In the genomic region with DNA sequence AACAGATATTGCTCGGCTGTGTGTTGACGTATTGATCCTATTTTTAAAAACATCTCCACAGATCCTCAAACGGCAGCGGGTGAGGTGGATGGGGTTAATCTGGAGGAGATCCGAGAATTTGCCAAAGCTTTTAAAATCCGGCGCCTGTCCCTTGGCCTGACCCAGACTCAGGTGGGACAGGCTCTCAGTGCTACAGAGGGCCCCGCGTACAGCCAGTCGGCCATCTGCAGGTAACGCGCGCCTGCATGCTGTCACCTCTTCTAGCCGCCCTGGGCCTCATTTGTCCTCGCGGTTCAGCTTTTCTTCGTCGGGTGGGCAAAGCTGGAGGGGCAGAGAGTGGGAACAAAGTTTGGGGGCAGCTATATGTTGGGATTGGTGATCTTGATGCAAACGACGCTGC, we compare ENCODE assay signal across 19 cellular contexts.
A peak's percentile ranks its signal among the peaks of the same experiment; 100 is the strongest.
DNase-seq lines count a peak whose midpoint lies in the region; ATAC-seq, FAIRE-seq and TF ChIP-seq lines count a peak whose summit lies in the region.
"Had no signal": no experiment of that assay in that cellular context is flagged by ENCODE, and none has a peak within 500 bp of the region (broad histone marks: within the 10 kb centered on the region; RNA-seq: fewer than 3 reads in every experiment).

No MANE protein-coding gene starts in this region.

- H3K9me3 ChIP-seq in K562 (replicated peaks; ENCODE audit: control insufficient read depth, insufficient read depth, low read depth, low read length) (no peaks in the 10 kb centered on the region), esophagus muscularis mucosa (no peaks in the 10 kb centered on the region), neuronal stem cell (replicated peaks in 1 of 2; ENCODE audit: control insufficient read depth in 2 of 2, insufficient read depth in 1 of 2, low read depth in 1 of 2, low read length in 2 of 2) (no peaks in the 10 kb centered on the region)
- H3K9me3 ChIP-seq: HAP-1 had no signal

- no peak for TF ChIP-seq RAD21 in K562 (CRISPR knock-in tag; conservative IDR thresholded peaks at IDR 0.05 in 1 of 2, IDR thresholded peaks at IDR 0.05 in 1 of 2)

- no peak overlapping the region for H4K91ac ChIP-seq in neuronal stem cell (ENCODE audit: low read depth, low read length, poor library complexity)

- BruUV-seq in K562 (replicated peaks; lab: Mats Ljungman, UMichigan), result no TSS peak

- no peak for DNase-seq in K562 (ENCODE audit: extremely low read depth in 1 of 4, low spot score in 3 of 4)
- DNase-seq in esophagus muscularis mucosa (ENCODE audit: extremely low spot score), result peak; percentile 90
- DNase-seq in neuronal stem cell (ENCODE audit: low spot score), result no peak
- DNase-seq in NCI-H2227 treated with DMSO at 0.1 percent for 48 hours (lab: John Stamatoyannopoulos, UW), result no peak
- no peak for DNase-seq in glutamatergic neuron
- DNase-seq: C1 segment of cervical spinal cord; Calu3; CD4-positive, alpha-beta memory T cell; COR-L47; DMS53; DMS79 treated with DMSO at 0.1 percent for 48 hours; GF-D8; GM23248; HFFc6 had no signal

- peak overlapping the region; percentile 58 for H3K18ac ChIP-seq in neuronal stem cell (ENCODE audit: low read length)

- H2BK120ac ChIP-seq in neuronal stem cell (ENCODE audit: low read depth, low read length), result no peak overlapping the region

- no peak for TF ChIP-seq EP300 in K562 (IDR thresholded peaks at IDR 0.05; ENCODE audit: low read length)
- TF ChIP-seq EP300 in esophagus muscularis mucosa (IDR thresholded peaks at IDR 0.05), result no peak

- H3K27ac Mint-ChIP-seq in glutamatergic neuron (ENCODE audit: unreplicated experiment), result no peak overlapping the region
- H3K27ac Mint-ChIP-seq: CD4-positive, alpha-beta memory T cell; HFFc6 had no signal

- H3K4me3 Mint-ChIP-seq in glutamatergic neuron (ENCODE audit: unreplicated experiment), result no peak overlapping the region
- H3K4me3 Mint-ChIP-seq: CD4-positive, alpha-beta memory T cell; HFFc6 had no signal

- H3K36me3 ChIP-seq in K562 (ENCODE audit: control insufficient read depth, insufficient read depth, low read length) (no peaks in the 10 kb centered on the region), esophagus muscularis mucosa (no peaks in the 10 kb centered on the region), neuronal stem cell (replicated peaks in 1 of 2; ENCODE audit: control insufficient read depth in 2 of 2, insufficient read depth in 2 of 2, low read length in 2 of 2) (no peaks in the 10 kb centered on the region)
- H3K36me3 ChIP-seq: HAP-1 had no signal

- H3K4me3 ChIP-seq in K562 (no peak overlapping the region), esophagus muscularis mucosa (no peak overlapping the region), neuronal stem cell (ENCODE audit: low read length in 2 of 2) (no peak overlapping the region)
- H3K4me3 ChIP-seq: GM23248, HAP-1 had no signal

- in situ Hi-C loops in K562 (cut with MboI), result loop anchor here (10.0 kb wide), 1 partner anchor 656 kb away; no protein-coding TSS in a partner anchor

- no peaks in the 10 kb centered on the region for H4K20me1 ChIP-seq in K562 (replicated peaks; ENCODE audit: control insufficient read depth, insufficient read depth, low read length)

- FAIRE-seq in K562 (lab: Jason Lieb, UNC), result no peak
- FAIRE-seq: GM12891, GM18507, H54 had no signal

- intact Hi-C loops in K562 (cut with micrococcal nuclease) (no loop called here), esophagus muscularis mucosa (cut with DNase I) (no loop called here)

- no peak overlapping the region for H2AK5ac ChIP-seq in neuronal stem cell (ENCODE audit: low read depth, low read length)

- no peak overlapping the region for H4K8ac ChIP-seq in neuronal stem cell (ENCODE audit: low read depth, low read length)

- H3K4me1 ChIP-seq in K562 (replicated peaks in 1 of 2; ENCODE audit: control insufficient read depth in 2 of 2, insufficient read depth in 2 of 2, low read length in 2 of 2), result peaks cover 4 to 25% of the 10 kb centered on the region in 2 experiments
- peaks cover 0 to 8% (median 3%) of the 10 kb centered on the region in 4 donors for H3K4me1 ChIP-seq in esophagus muscularis mucosa
- peaks cover 5 to 9% of the 10 kb centered on the region in 2 donors for H3K4me1 ChIP-seq in neuronal stem cell (ENCODE audit: control insufficient read depth in 2 of 2, insufficient read depth in 1 of 2, low read depth in 1 of 2, low read length in 2 of 2)

- no peak overlapping the region for H2BK5ac ChIP-seq in neuronal stem cell (ENCODE audit: low read length)

- no peak overlapping the region for H3K23ac ChIP-seq in neuronal stem cell (ENCODE audit: low read depth, low read length, poor library complexity)

- TF ChIP-seq CTCF in K562 (IDR thresholded peaks at IDR 0.05 in 2 of 3, conservative IDR thresholded peaks at IDR 0.05 in 1 of 3; ENCODE audit: insufficient read depth in 2 of 3, low read depth in 1 of 3, low read length in 3 of 3), result no peak
- no peak for TF ChIP-seq CTCF in esophagus muscularis mucosa (IDR thresholded peaks at IDR 0.05)
- no peak for TF ChIP-seq CTCF in glutamatergic neuron (IDR thresholded peaks at IDR 0.05; ENCODE audit: partially characterized antibody, unreplicated experiment)

- peak overlapping the region; percentile 37 for H2AFZ ChIP-seq in K562 (ENCODE audit: low read depth, low read length)
- no peak overlapping the region for H2AFZ ChIP-seq in neuronal stem cell (ENCODE audit: low read length)
- H2AFZ ChIP-seq: GM23248 had no signal

- H3K9ac ChIP-seq in K562 (ENCODE audit: insufficient read depth in 1 of 2, low read depth in 2 of 2, low read length in 2 of 2), result no peak overlapping the region
- no peak overlapping the region for H3K9ac ChIP-seq in neuronal stem cell (ENCODE audit: low read depth, low read length, poor library complexity)
- H3K9ac ChIP-seq: GM23248 had no signal

- H3K27me3 ChIP-seq in K562 (ENCODE audit: control insufficient read depth in 2 of 2, insufficient read depth in 2 of 2, low read length in 2 of 2), result peaks cover 5 to 7% of the 10 kb centered on the region in 2 experiments; a peak in 2 of 5 replicates
- H3K27me3 ChIP-seq in esophagus muscularis mucosa, result no peaks in the 10 kb centered on the region
- H3K27me3 ChIP-seq in neuronal stem cell (ENCODE audit: control insufficient read depth in 3 of 3, insufficient read depth in 3 of 3, low read depth in 1 of 3, low read length in 3 of 3), result no peaks in the 10 kb centered on the region

- no peak overlapping the region for H3K4ac ChIP-seq in neuronal stem cell (ENCODE audit: low read length)

- H2BK15ac ChIP-seq in neuronal stem cell (ENCODE audit: low read length), result peak overlapping the region; percentile 41

- H3K27ac ChIP-seq in K562 (ENCODE audit: extremely low read depth, low read depth, low read length) (no peak overlapping the region), esophagus muscularis mucosa (replicated peaks in 1 of 4) (no peak overlapping the region), neuronal stem cell (replicated peaks; ENCODE audit: low read length) (no peak overlapping the region)
- H3K27ac ChIP-seq: GM23248 had no signal

- H3K79me2 ChIP-seq in K562 (ENCODE audit: control insufficient read depth, insufficient read depth, low read length), result no peaks in the 10 kb centered on the region

- H3K4me2 ChIP-seq in K562 (ENCODE audit: insufficient read depth, low read length), result no peak overlapping the region
- no peak overlapping the region for H3K4me2 ChIP-seq in neuronal stem cell (ENCODE audit: insufficient read depth, low read length, poor library complexity, severe bottlenecking)

- H3K14ac ChIP-seq in neuronal stem cell (ENCODE audit: low read length), result no peak overlapping the region

- H3K36me3 Mint-ChIP-seq in glutamatergic neuron (ENCODE audit: unreplicated experiment), result no peaks in the 10 kb centered on the region
- H3K36me3 Mint-ChIP-seq: CD4-positive, alpha-beta memory T cell had no signal

- no peaks in the 10 kb centered on the region for H3K9me1 ChIP-seq in K562 (ENCODE audit: control insufficient read depth, insufficient read depth, low read length)

- no peaks in the 10 kb centered on the region for H3K9me3 Mint-ChIP-seq in glutamatergic neuron (ENCODE audit: unreplicated experiment)
- H3K9me3 Mint-ChIP-seq: CD4-positive, alpha-beta memory T cell; HFFc6 had no signal

- no peaks in the 10 kb centered on the region for H3K79me1 ChIP-seq in neuronal stem cell (ENCODE audit: low read depth, low read length)

- no peaks in the 10 kb centered on the region for H3K27me3 Mint-ChIP-seq in glutamatergic neuron (ENCODE audit: unreplicated experiment)

- CTCF ChIA-PET in K562 (lab: Yijun Ruan, JAX; ENCODE audit: low intra/inter-chr PET ratio), result interaction anchor here (0.6 kb wide), 1 partner anchor 57 kb away, joined by 3 read pairs; no protein-coding TSS in a partner anchor

- WGBS in K562 (ENCODE audit: insufficient coverage, low coverage, missing lambda C conversion rate), result 65% methylated on average over 18 of the region's 20 CpGs
- WGBS in esophagus muscularis mucosa, result 96% methylated on average over 20 of the region's 20 CpGs
- WGBS in neuronal stem cell (ENCODE audit: extremely low coverage in 2 of 2, insufficient read length in 2 of 2, insufficient replicate concordance in 1 of 2), 2 donors, result no CpG with 5 or more reads among the region's 20 CpGs

- POLR2A ChIA-PET in K562 (lab: Yijun Ruan, JAX), result interaction anchor here (0.7 to 1.1 kb wide), 2 partner anchors 14 to 16 kb away, joined by 3 to 4 read pairs; no protein-coding TSS in a partner anchor

- H3K4me1 Mint-ChIP-seq in glutamatergic neuron (ENCODE audit: low read depth, unreplicated experiment), result peaks cover 25% of the 10 kb centered on the region

- ATAC-seq in K562, result no peak
- ATAC-seq in HG03108 (IDR thresholded peaks at IDR 0.05; ENCODE audit: unreplicated experiment), result no peak

- no peak overlapping the region for H2BK12ac ChIP-seq in neuronal stem cell (ENCODE audit: low read length)

- no peak for TF ChIP-seq POLR2A in K562 (conservative IDR thresholded peaks at IDR 0.05)
- TF ChIP-seq POLR2A in esophagus muscularis mucosa (IDR thresholded peaks at IDR 0.05; ENCODE audit: low read depth), result no peak

TF ChIP-seq in K562, 482 proteins besides CTCF, POLR2A, EP300 and RAD21 (continues in another document):
- TF ChIP-seq, protein P1, sequence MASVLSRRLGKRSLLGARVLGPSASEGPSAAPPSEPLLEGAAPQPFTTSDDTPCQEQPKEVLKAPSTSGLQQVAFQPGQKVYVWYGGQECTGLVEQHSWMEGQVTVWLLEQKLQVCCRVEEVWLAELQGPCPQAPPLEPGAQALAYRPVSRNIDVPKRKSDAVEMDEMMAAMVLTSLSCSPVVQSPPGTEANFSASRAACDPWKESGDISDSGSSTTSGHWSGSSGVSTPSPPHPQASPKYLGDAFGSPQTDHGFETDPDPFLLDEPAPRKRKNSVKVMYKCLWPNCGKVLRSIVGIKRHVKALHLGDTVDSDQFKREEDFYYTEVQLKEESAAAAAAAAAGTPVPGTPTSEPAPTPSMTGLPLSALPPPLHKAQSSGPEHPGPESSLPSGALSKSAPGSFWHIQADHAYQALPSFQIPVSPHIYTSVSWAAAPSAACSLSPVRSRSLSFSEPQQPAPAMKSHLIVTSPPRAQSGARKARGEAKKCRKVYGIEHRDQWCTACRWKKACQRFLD (CRISPR knock-in tag; IDR thresholded peaks at IDR 0.05), result no peak
